9 cellular contexts compared by ENCODE assay signal in genomic region chr16:78770353-78771091, GRCh38.
A peak's percentile ranks its signal among the peaks of the same experiment; 100 is the strongest.
DNase-seq lines count a peak whose midpoint lies in the region; ATAC-seq lines count a peak whose summit lies in the region.
"Had no signal": no experiment of that assay in that cellular context is flagged by ENCODE, and none has a peak within 500 bp of the region (broad histone marks: within the 10 kb centered on the region; RNA-seq: fewer than 3 reads in every experiment).

No MANE protein-coding gene starts in this region.

- no peaks in the 10 kb centered on the region for H3K27me3 Mint-ChIP-seq in activated CD4-positive, alpha-beta memory T cell treated with anti-CD3 and anti-CD28 coated beads for 36 hours

- H3K36me3 ChIP-seq in H7 (replicated peaks; ENCODE audit: control insufficient read depth, insufficient read depth, low read length) = no peaks in the 10 kb centered on the region
- H3K36me3 ChIP-seq in effector memory CD4-positive, alpha-beta T cell (ENCODE audit: control insufficient read depth, insufficient read depth, low read length) = no peaks in the 10 kb centered on the region

- intact Hi-C loops in activated CD4-positive, alpha-beta memory T cell treated with anti-CD3 and anti-CD28 coated beads for 36 hours (cut with micrococcal nuclease) = loop anchor here (1.0 to 10.0 kb wide), 4 partner anchors 65 to 1814 kb away; no protein-coding TSS in a partner anchor

- no peak overlapping the region for H3K4me3 ChIP-seq in H7 (ENCODE audit: insufficient read depth, low read depth, low read length)
- H3K4me3 ChIP-seq in effector memory CD4-positive, alpha-beta T cell (ENCODE audit: insufficient read depth, low read depth, low read length, poor library complexity, severe bottlenecking) = no peak overlapping the region
- H3K4me3 ChIP-seq: SK-N-MC had no signal

- DNase-seq in ELF-1 (ENCODE audit: low read depth, low spot score) (peak; percentile 90), H7 (peak; percentile 86), NCI-H226 (peak; percentile 79), myocyte (ENCODE audit: low read depth) (peak; percentile 22), NCI-H69 (lab: John Stamatoyannopoulos, UW) (no peak)
- peak; percentile 93 for DNase-seq in activated CD4-positive, alpha-beta memory T cell treated with anti-CD3 and anti-CD28 coated beads for 36 hours
- DNase-seq in effector memory CD4-positive, alpha-beta T cell = peak; percentile 64 to 78 (median 73)
- DNase-seq in stimulated activated effector memory CD8-positive, alpha-beta T cell treated with anti-CD3 and anti-CD28 coated beads, Interleukin-12 subunit alpha, Interleukin-12 subunit beta, amount 100 ng/mL, for 72 hours (ENCODE audit: low spot score in 2 of 2) = peak; percentile 84 to 94

- peaks cover 80% of the 10 kb centered on the region for H3K4me1 Mint-ChIP-seq in activated CD4-positive, alpha-beta memory T cell treated with anti-CD3 and anti-CD28 coated beads for 36 hours (ENCODE audit: low read depth)
- H3K4me1 Mint-ChIP-seq in stimulated activated effector memory CD8-positive, alpha-beta T cell treated with anti-CD3 and anti-CD28 coated beads, Interleukin-12 subunit alpha, Interleukin-12 subunit beta, amount 100 ng/mL, for 72 hours = peaks cover 78% of the 10 kb centered on the region

- CTCF ChIA-PET in activated CD4-positive, alpha-beta memory T cell treated with anti-CD3 and anti-CD28 coated beads for 36 hours (lab: Charles Lee) = interaction anchor here (0.6 to 5.6 kb wide), 29 partner anchors 9 to 828 kb away, joined by 3 to 53 read pairs (median 4); no protein-coding TSS in a partner anchor

- peak overlapping the region; percentile 87 for H3K27ac Mint-ChIP-seq in activated CD4-positive, alpha-beta memory T cell treated with anti-CD3 and anti-CD28 coated beads for 36 hours
- H3K27ac Mint-ChIP-seq in stimulated activated effector memory CD8-positive, alpha-beta T cell treated with anti-CD3 and anti-CD28 coated beads, Interleukin-12 subunit alpha, Interleukin-12 subunit beta, amount 100 ng/mL, for 72 hours = peak overlapping the region; percentile 86

- H3K36me3 Mint-ChIP-seq in activated CD4-positive, alpha-beta memory T cell treated with anti-CD3 and anti-CD28 coated beads for 36 hours = peaks cover 13% of the 10 kb centered on the region
- H3K36me3 Mint-ChIP-seq in stimulated activated effector memory CD8-positive, alpha-beta T cell treated with anti-CD3 and anti-CD28 coated beads, Interleukin-12 subunit alpha, Interleukin-12 subunit beta, amount 100 ng/mL, for 72 hours = peaks cover 18% of the 10 kb centered on the region

- peak overlapping the region; percentile 65 for H3K4me3 Mint-ChIP-seq in activated CD4-positive, alpha-beta memory T cell treated with anti-CD3 and anti-CD28 coated beads for 36 hours
- H3K4me3 Mint-ChIP-seq in stimulated activated effector memory CD8-positive, alpha-beta T cell treated with anti-CD3 and anti-CD28 coated beads, Interleukin-12 subunit alpha, Interleukin-12 subunit beta, amount 100 ng/mL, for 72 hours = peak overlapping the region; percentile 54

- ATAC-seq in stimulated activated effector memory CD8-positive, alpha-beta T cell treated with anti-CD3 and anti-CD28 coated beads, Interleukin-12 subunit alpha, Interleukin-12 subunit beta, amount 100 ng/mL, for 72 hours = peak; percentile 11

- H3K9me3 ChIP-seq in effector memory CD4-positive, alpha-beta T cell (ENCODE audit: control insufficient read depth, low read length) = no peaks in the 10 kb centered on the region

- peaks cover 6% of the 10 kb centered on the region for H3K9me3 Mint-ChIP-seq in activated CD4-positive, alpha-beta memory T cell treated with anti-CD3 and anti-CD28 coated beads for 36 hours
- H3K9me3 Mint-ChIP-seq in stimulated activated effector memory CD8-positive, alpha-beta T cell treated with anti-CD3 and anti-CD28 coated beads, Interleukin-12 subunit alpha, Interleukin-12 subunit beta, amount 100 ng/mL, for 72 hours = peaks cover 2% of the 10 kb centered on the region

- H3K27me3 ChIP-seq in H7 (ENCODE audit: control insufficient read depth, insufficient read depth, low read length) = no peaks in the 10 kb centered on the region
- no peaks in the 10 kb centered on the region for H3K27me3 ChIP-seq in effector memory CD4-positive, alpha-beta T cell (replicated peaks; ENCODE audit: control insufficient read depth, insufficient read depth, low read length, poor library complexity, severe bottlenecking)

- peaks cover 9% of the 10 kb centered on the region for H3K4me1 ChIP-seq in effector memory CD4-positive, alpha-beta T cell (ENCODE audit: control insufficient read depth, insufficient read depth, low read length, poor library complexity, severe bottlenecking)

- POLR2A ChIA-PET in activated CD4-positive, alpha-beta memory T cell treated with anti-CD3 and anti-CD28 coated beads for 36 hours (lab: Charles Lee) = interaction anchor here (0.6 to 1.9 kb wide), 8 partner anchors 8 to 831 kb away, joined by 3 to 14 read pairs (median 4); no protein-coding TSS in a partner anchor

- H3K27ac ChIP-seq in effector memory CD4-positive, alpha-beta T cell (ENCODE audit: insufficient read depth, low read length, poor library complexity, severe bottlenecking) = no peak overlapping the region
- H3K27ac ChIP-seq: SK-N-MC had no signal
